ENCODE assay signal across 31 cellular contexts in genomic region chr17:72363336-72363620, GRCh38.
DNase-seq lines count a peak whose midpoint lies in the region; ATAC-seq and TF ChIP-seq lines count a peak whose summit lies in the region.
"Had no signal": no experiment of that assay in that cellular context is flagged by ENCODE, and none has a peak within 500 bp of the region (broad histone marks: within the 10 kb centered on the region; RNA-seq: fewer than 3 reads in every experiment).

No MANE protein-coding gene starts in this region.

- H3K9me3 Mint-ChIP-seq in osteocyte (ENCODE audit: unreplicated experiment): no peaks in the 10 kb centered on the region
- H3K9me3 Mint-ChIP-seq: activated naive CD4-positive, alpha-beta T cell treated with anti-CD3 and anti-CD28 coated beads, Interleukin-2, amount 50 U/mL, for 24 hours had no signal

- no peak overlapping the region for H3K4me3 Mint-ChIP-seq in osteocyte (ENCODE audit: unreplicated experiment)
- H3K4me3 Mint-ChIP-seq: activated naive CD4-positive, alpha-beta T cell treated with anti-CD3 and anti-CD28 coated beads, Interleukin-2, amount 50 U/mL, for 24 hours; B cell; CD4-positive, alpha-beta memory T cell; naive thymus-derived CD8-positive, alpha-beta T cell had no signal

- H3K4me3 ChIP-seq in AG04450 (ENCODE audit: low read depth, low read length): no peak overlapping the region
- H3K4me3 ChIP-seq: heart left ventricle, K562, psoas muscle had no signal

- H3K9me3 ChIP-seq in AG04450 (ENCODE audit: control insufficient read depth, insufficient read depth, low read length): no peaks in the 10 kb centered on the region
- H3K9me3 ChIP-seq: heart left ventricle, psoas muscle had no signal

- no peak for ATAC-seq in HG03439 (IDR thresholded peaks at IDR 0.05; ENCODE audit: unreplicated experiment)
- ATAC-seq: heart left ventricle; K562; left ventricle myocardium superior; naive thymus-derived CD8-positive, alpha-beta T cell; psoas muscle had no signal

- intact Hi-C loops in posterior vena cava (cut with DNase I): no loop called here

- no peak for DNase-seq in AG04450 (ENCODE audit: low read depth, low spot score)
- no peak for DNase-seq in RWPE1 (ENCODE audit: low spot score)
- no peak for DNase-seq in epithelial cell of prostate (ENCODE audit: low read depth, low spot score)
- DNase-seq in osteocyte (ENCODE audit: extremely low spot score, unreplicated experiment): no peak
- no peak for DNase-seq in NCI-H2107 (lab: John Stamatoyannopoulos, UW)
- no peak for DNase-seq in MV-4-11 (lab: John Stamatoyannopoulos, UW)
- no peak for DNase-seq in posterior vena cava (ENCODE audit: low spot score)
- DNase-seq: activated CD4-positive, alpha-beta T cell treated with anti-CD3 and anti-CD28 coated beads for 48 hours; amygdala; CD4-positive, alpha-beta memory T cell; effector CD4-positive, alpha-beta T cell; heart left ventricle; islet precursor cell; left ventricle myocardium superior; midbrain; naive thymus-derived CD8-positive, alpha-beta T cell; NCI-H1105; NCI-H187; NCI-H2171 treated with DMSO at 0.1 percent for 48 hours; NCI-H510A; psoas muscle; Right ventricle myocardium superior; stimulated activated CD4-positive, alpha-beta T cell treated with anti-CD3 and anti-CD28 coated beads, Interleukin-15, amount 100 ng/mL, for 24 hours; stimulated activated CD4-positive, alpha-beta T cell treated with anti-CD3 and anti-CD28 coated beads, Interleukin-4, amount 100 ng/mL, for 4 hours; SW 1271; T-helper 9 cell; trophoblast cell had no signal

- CTCF ChIA-PET in AG04450 (lab: Charles Lee): no interaction called here
- CTCF ChIA-PET in RWPE1 (lab: Yijun Ruan, JAX): no interaction called here

- H3K4me1 Mint-ChIP-seq in osteocyte (ENCODE audit: unreplicated experiment): peaks cover 25% of the 10 kb centered on the region
- H3K4me1 Mint-ChIP-seq: activated naive CD4-positive, alpha-beta T cell treated with anti-CD3 and anti-CD28 coated beads, Interleukin-2, amount 50 U/mL, for 24 hours; B cell; CD4-positive, alpha-beta memory T cell; naive thymus-derived CD8-positive, alpha-beta T cell had no signal

- H3K27me3 ChIP-seq in AG04450 (ENCODE audit: control insufficient read depth, insufficient read depth, low read length): no peaks in the 10 kb centered on the region

- H3K27ac ChIP-seq in AG04450 (ENCODE audit: low read depth, low read length) (peak overlapping the region; percentile 21), RWPE1 (peak overlapping the region; percentile 71), epithelial cell of prostate (peak overlapping the region; percentile 71)
- H3K27ac ChIP-seq: heart left ventricle, psoas muscle had no signal

- H3K27me3 Mint-ChIP-seq in osteocyte (ENCODE audit: unreplicated experiment): no peaks in the 10 kb centered on the region
- H3K27me3 Mint-ChIP-seq: activated naive CD4-positive, alpha-beta T cell treated with anti-CD3 and anti-CD28 coated beads, Interleukin-2, amount 50 U/mL, for 24 hours had no signal

- POLR2A ChIA-PET in AG04450 (lab: Yijun Ruan, JAX): interaction anchor here (0.9 kb wide), 1 partner anchor 242 kb away, joined by 3 read pairs; the partner anchor contains the start of gene SOX9
- POLR2A ChIA-PET in RWPE1 (lab: Yijun Ruan, JAX; ENCODE audit: low non-redundant PET): no interaction called here

- no peaks in the 10 kb centered on the region for H3K36me3 Mint-ChIP-seq in osteocyte (ENCODE audit: unreplicated experiment)
- H3K36me3 Mint-ChIP-seq: CD4-positive, alpha-beta memory T cell had no signal

- TF ChIP-seq CTCF in AG04450 (IDR thresholded peaks at IDR 0.05; ENCODE audit: low read depth, low read length) (no peak), RWPE1 (conservative IDR thresholded peaks at IDR 0.05; ENCODE audit: low read depth) (no peak), osteocyte (IDR thresholded peaks at IDR 0.05) (no peak)

- H3K27ac Mint-ChIP-seq in osteocyte (ENCODE audit: unreplicated experiment): peak overlapping the region; percentile 62
- H3K27ac Mint-ChIP-seq: activated naive CD4-positive, alpha-beta T cell treated with anti-CD3 and anti-CD28 coated beads, Interleukin-2, amount 50 U/mL, for 24 hours; B cell; CD4-positive, alpha-beta memory T cell; naive thymus-derived CD8-positive, alpha-beta T cell had no signal

Comparison
In these comparisons a context has a peak if more than half of its experiments do, and no peak if none do; other contexts are left out.
1. H3K27ac ChIP-seq: peak in every context shown above with its lines; median percentile 71 in RWPE1; 71 in epithelial cell of prostate; 21 in AG04450.